9 cellular contexts compared by ENCODE assay signal in genomic region chr1:32964461-32965250, GRCh38. TPM values are rescaled to one million over a fixed set of nuclear protein-coding genes. Genes with fewer than 3 reads are reported as not detected.
DNase-seq lines count a peak whose midpoint lies in the region; ATAC-seq, FAIRE-seq and TF ChIP-seq lines count a peak whose summit lies in the region.
"Had no signal": no experiment of that assay in that cellular context is flagged by ENCODE, and none has a peak within 500 bp of the region (broad histone marks: within the 10 kb centered on the region; RNA-seq: fewer than 3 reads in every experiment).

Gene RNF19B (minus strand): TSS chr1:32964809. CDS start chr1:32964685, 124 bp downstream.

- H3K4me3 ChIP-seq in kidney (ENCODE audit: low read length in 2 of 2): peak within 1 kb of the TSS; percentile 72 to 86

- no peak for FAIRE-seq in kidney (lab: Jason Lieb, UNC)
- FAIRE-seq: colon had no signal

- H3K9ac ChIP-seq in kidney (ENCODE audit: low read length in 2 of 2): peak within 1 kb of the TSS; percentile 69 to 78

- no peak for TF ChIP-seq CTCF in AG09319 (IDR thresholded peaks at IDR 0.05; ENCODE audit: low read depth, low read length)
- TF ChIP-seq CTCF in kidney (IDR thresholded peaks at IDR 0.05; ENCODE audit: borderline replicate concordance, extremely low read depth, insufficient read depth): no peak

- H3K9me3 ChIP-seq in kidney (ENCODE audit: control insufficient read depth in 1 of 2, low read length in 2 of 2): no peaks in the 10 kb centered on the region

- intact Hi-C loops in kidney (cut with DNase I): no loop called here

- DNase-seq in AG09319 (ENCODE audit: extremely low read depth, low read depth) (peak; percentile 73), NCI-H460 (ENCODE audit: extremely low read depth, low read depth) (peak; percentile 90), cerebellar nuclear complex (lab: John Stamatoyannopoulos, UW) (peak; percentile 36 to 67), kidney (peak; percentile 98)
- DNase-seq in activated CD4-positive, CD25-positive, alpha-beta regulatory T cell treated with anti-CD3 and anti-CD28 coated beads, Interleukin-2, amount 50 U/mL, for 72 hours: peak; percentile 96
- peak; percentile 97 for DNase-seq in stimulated activated CD4-positive, alpha-beta T cell treated with anti-CD3 and anti-CD28 coated beads, Interleukin-15, amount 100 ng/mL, for 24 hours

- peaks cover 4 to 6% of the 10 kb centered on the region in 2 donors for H3K4me1 ChIP-seq in kidney (ENCODE audit: control insufficient read depth in 1 of 2, insufficient read depth in 1 of 2, low read depth in 1 of 2, low read length in 2 of 2)

- ATAC-seq in GM19035 (IDR thresholded peaks at IDR 0.05; ENCODE audit: unreplicated experiment): peak; percentile 78
- peak; percentile 86 for ATAC-seq in HG03354 (IDR thresholded peaks at IDR 0.05; ENCODE audit: poor library complexity, severe bottlenecking, unreplicated experiment)

- peak within 1 kb of the TSS; percentile 76 to 89 for H3K27ac ChIP-seq in kidney (ENCODE audit: low read depth in 2 of 2, low read length in 2 of 2)

- H3K36me3 ChIP-seq in kidney (ENCODE audit: control insufficient read depth in 1 of 2, insufficient read depth in 2 of 2, low read length in 2 of 2): no peaks in the 10 kb centered on the region

RNA-seq across cellular contexts. Expression of gene RNF19B, which starts in this region (rescaled TPM):
- total RNA-seq in NCI-H460 (2014; rRNA removed; shearing (Covaris generic)): 11.6 and 12.9 TPM in 2 replicates
- polyA plus RNA-seq in NCI-H460 (2014; cell fraction: nucleus; rRNA removed): 5.2 and 6.2 TPM in 2 replicates
- 30.8 TPM for total RNA-seq in kidney
- 17.3 TPM for polyA plus RNA-seq in kidney (ENCODE audit: insufficient read depth, low read depth, low replicate concordance)

Comparison
In these comparisons a context has a peak if more than half of its experiments do, and no peak if none do; other contexts are left out.
1. Peak in every context shown above with its lines: DNase-seq, ATAC-seq, H3K4me3 ChIP-seq and H3K27ac ChIP-seq.